ENCODE assay signal across 28 cellular contexts in genomic region chr2:128516938-128517337, GRCh38.
"Had no signal": no experiment of that assay in that cellular context is flagged by ENCODE, and none has a peak within 500 bp of the region (broad histone marks: within the 10 kb centered on the region; RNA-seq: fewer than 3 reads in every experiment).

No MANE protein-coding gene starts in this region.

- H3K27me3 ChIP-seq: left lung, neural progenitor cell, ovary, right atrium auricular region, right lobe of liver, stomach, testis, thyroid gland, transverse colon, upper lobe of left lung, vagina had no signal

- H3K27ac Mint-ChIP-seq: immature natural killer cell; naive thymus-derived CD8-positive, alpha-beta T cell; nephron; neural progenitor cell; progenitor cell of endocrine pancreas; stimulated activated naive B cell treated with anti-CD40 and anti-IgM and Interleukin-4, amounts not matched to agents 10 μg/mL and 1 μg/mL and 100 μg/mL, for 72 hours had no signal

- H3K36me3 ChIP-seq: left lung, lower lobe of right lung, neural progenitor cell, ovary, right atrium auricular region, right lobe of liver, stomach, thyroid gland, transverse colon, upper lobe of left lung, vagina had no signal

- H3K4me3 Mint-ChIP-seq: immature natural killer cell; naive thymus-derived CD8-positive, alpha-beta T cell; nephron; neural progenitor cell; stimulated activated naive B cell treated with anti-CD40 and anti-IgM and Interleukin-4, amounts not matched to agents 10 μg/mL and 1 μg/mL and 100 μg/mL, for 72 hours had no signal

- DNase-seq: hypothalamus; immature natural killer cell; kidney; left colon; left lung; lower lobe of right lung; mammary epithelial cell; mesenchymal stem cell; naive thymus-derived CD8-positive, alpha-beta T cell; ovary; right lobe of liver; stimulated activated CD4-positive, alpha-beta T cell treated with anti-CD3 and anti-CD28 coated beads, Interleukin-12 subunit alpha, Interleukin-12 subunit beta, amount 100 ng/mL, for 4 hours; stimulated activated CD4-positive, alpha-beta T cell treated with anti-CD3 and anti-CD28 coated beads, Interleukin-15, amount 100 ng/mL, for 24 hours; stimulated activated CD4-positive, alpha-beta T cell treated with anti-CD3 and anti-CD28 coated beads, Interleukin-2, amount 100 ng/mL, for 24 hours; stimulated activated CD4-positive, alpha-beta T cell treated with anti-CD3 and anti-CD28 coated beads, Interleukin-4, amount 100 ng/mL, for 1 hour; stimulated activated naive B cell treated with anti-CD40 and anti-IgM and Interleukin-4, amounts not matched to agents 10 μg/mL and 1 μg/mL and 100 μg/mL, for 72 hours; stimulated activated naive CD8-positive, alpha-beta T cell treated with anti-CD3 and anti-CD28 coated beads, Interleukin-15, Interleukin-2, amounts not matched to agents 100 U/mL and 50 U/mL, for 24 hours; stomach; testis; thyroid gland; transverse colon; upper lobe of left lung had no signal

- H3K27ac ChIP-seq: left lung, lower lobe of right lung, neural progenitor cell, ovary, right atrium auricular region, right lobe of liver, skin epidermis, stomach, testis, thyroid gland, transverse colon, upper lobe of left lung, vagina had no signal

- H3K4me1 Mint-ChIP-seq: immature natural killer cell had no signal

- H3K9me3 Mint-ChIP-seq: immature natural killer cell; naive thymus-derived CD8-positive, alpha-beta T cell; nephron; stimulated activated naive B cell treated with anti-CD40 and anti-IgM and Interleukin-4, amounts not matched to agents 10 μg/mL and 1 μg/mL and 100 μg/mL, for 72 hours had no signal

- H3K4me3 ChIP-seq: left lung, lower lobe of right lung, neural progenitor cell, ovary, right atrium auricular region, right lobe of liver, skin epidermis, stomach, testis, thyroid gland, transverse colon, upper lobe of left lung, vagina had no signal

- H3K4me1 ChIP-seq: neural progenitor cell, right lobe of liver, stomach, transverse colon, vagina had no signal

- H3K36me3 Mint-ChIP-seq: immature natural killer cell; naive thymus-derived CD8-positive, alpha-beta T cell; neural progenitor cell had no signal

- H3K9me3 ChIP-seq: left lung, lower lobe of right lung, ovary, right atrium auricular region, right lobe of liver, stomach, testis, thyroid gland, transverse colon, upper lobe of left lung, vagina had no signal
